In genomic region chr12:4307593-4308333, GRCh38 we compare ENCODE assay signal across 8 cellular contexts. TPM values are rescaled to one million over a fixed set of nuclear protein-coding genes. Genes with fewer than 3 reads are reported as not detected.
DNase-seq lines count a peak whose midpoint lies in the region; ATAC-seq, FAIRE-seq and TF ChIP-seq lines count a peak whose summit lies in the region.

No MANE protein-coding gene starts in this region.

- H3F3A ChIP-seq in OCI-LY1 (ENCODE audit: insufficient read depth, low read length), result no peaks in the 10 kb centered on the region

- H2AFZ ChIP-seq in OCI-LY1 (ENCODE audit: low read length) (no peak overlapping the region), keratinocyte (ENCODE audit: control insufficient read depth, low read length) (no peak overlapping the region)

- FAIRE-seq in keratinocyte (lab: Jason Lieb, UNC), result peak; percentile 97

- H3K27me3 ChIP-seq in HUES6 (ENCODE audit: control insufficient read depth, insufficient read depth, low read length) (no peaks in the 10 kb centered on the region), OCI-LY1 (ENCODE audit: insufficient read depth, low read length) (peaks cover 18% of the 10 kb centered on the region; the same call in 1 of the 2 replicates), keratinocyte (ENCODE audit: control insufficient read depth, extremely low read depth, insufficient read depth, low read length) (no peaks in the 10 kb centered on the region)

- ATAC-seq in stimulated activated naive CD8-positive, alpha-beta T cell treated with anti-CD3 and anti-CD28 coated beads, Interleukin-15, Interleukin-2, amounts not matched to agents 100 U/mL and 50 U/mL, for 24 hours, result peak; percentile 45

- H3K36me3 ChIP-seq in HUES6 (ENCODE audit: control insufficient read depth, insufficient read depth, low read length), result peaks cover 29% of the 10 kb centered on the region
- no peaks in the 10 kb centered on the region for H3K36me3 ChIP-seq in OCI-LY1 (ENCODE audit: insufficient read depth, low read length)
- peaks cover 9 to 20% of the 10 kb centered on the region in 2 experiments for H3K36me3 ChIP-seq in keratinocyte (ENCODE audit: control insufficient read depth in 2 of 2, extremely low read depth in 1 of 2, insufficient read depth in 2 of 2, low read length in 2 of 2)

- H3K4me3 ChIP-seq in HUES6 (ENCODE audit: low read depth, low read length), result peak overlapping the region; percentile 51
- H3K4me3 ChIP-seq in OCI-LY1 (ENCODE audit: low read depth, low read length, poor library complexity, severe bottlenecking), result peak overlapping the region; percentile 27
- peak overlapping the region; percentile 32 for H3K4me3 ChIP-seq in choroid plexus epithelial cell (ENCODE audit: low read depth, low read length)
- H3K4me3 ChIP-seq in keratinocyte (ENCODE audit: control insufficient read depth in 2 of 3, extremely low read depth in 1 of 3, insufficient read depth in 2 of 3, low read depth in 1 of 3, low read length in 3 of 3), result no peak overlapping the region

- H3K4me2 ChIP-seq in OCI-LY1 (ENCODE audit: low read length), result peak overlapping the region; percentile 56
- peak overlapping the region; percentile 71 for H3K4me2 ChIP-seq in keratinocyte (ENCODE audit: control insufficient read depth, extremely low read depth, insufficient read depth, low read depth, low read length)

- H3K27ac ChIP-seq in HUES6 (ENCODE audit: low read depth, low read length), result no peak overlapping the region; the same call in 1 of the 2 replicates
- no peak overlapping the region for H3K27ac ChIP-seq in OCI-LY1 (ENCODE audit: low read depth, low read length, poor library complexity, severe bottlenecking)
- peak overlapping the region; percentile 66 for H3K27ac ChIP-seq in keratinocyte (ENCODE audit: control insufficient read depth, insufficient read depth, low read length)

- TF ChIP-seq CTCF in OCI-LY1 (IDR thresholded peaks at IDR 0.05; ENCODE audit: low read length) (peak; percentile 84), choroid plexus epithelial cell (conservative IDR thresholded peaks at IDR 0.05; ENCODE audit: low read depth, low read length) (peak; percentile 84), keratinocyte (optimal IDR thresholded peaks at IDR 0.05 in 1 of 3, IDR thresholded peaks at IDR 0.05 in 1 of 3, conservative IDR thresholded peaks at IDR 0.05 in 1 of 3; ENCODE audit: extremely low read depth in 1 of 3, insufficient read depth in 2 of 3, low read length in 3 of 3) (peak; percentile 72 to 85 (median 75))

- H3K79me2 ChIP-seq in OCI-LY1 (ENCODE audit: insufficient read depth, low read length), result no peaks in the 10 kb centered on the region
- no peaks in the 10 kb centered on the region for H3K79me2 ChIP-seq in keratinocyte (ENCODE audit: control insufficient read depth, insufficient read depth, low read length)

- H4K20me1 ChIP-seq in OCI-LY1 (ENCODE audit: insufficient read depth, low read length), result no peaks in the 10 kb centered on the region
- H4K20me1 ChIP-seq in keratinocyte (ENCODE audit: control insufficient read depth, extremely low read depth, insufficient read depth, low read length), result peaks cover 14% of the 10 kb centered on the region

- H3K9ac ChIP-seq in HUES6 (ENCODE audit: low read length) (peak overlapping the region; percentile 73), OCI-LY1 (ENCODE audit: low read length) (no peak overlapping the region), keratinocyte (ENCODE audit: control insufficient read depth, extremely low read depth, insufficient read depth, low read length) (peak overlapping the region; percentile 50)

- no peaks in the 10 kb centered on the region for H3K9me1 ChIP-seq in keratinocyte (ENCODE audit: control insufficient read depth, extremely low read depth, insufficient read depth, low read length)

- DNase-seq in DMS 273 (lab: John Stamatoyannopoulos, UW; ENCODE audit: unreplicated experiment) (peak; percentile 78), choroid plexus epithelial cell (ENCODE audit: low read depth) (peak; percentile 89), keratinocyte (ENCODE audit: low read depth, low spot score) (peak; percentile 80), GOT3 (lab: John Stamatoyannopoulos, UW) (no peak), UCSD-AML1 (lab: John Stamatoyannopoulos, UW; ENCODE audit: unreplicated experiment) (no peak)
- DNase-seq in stimulated activated naive CD8-positive, alpha-beta T cell treated with anti-CD3 and anti-CD28 coated beads, Interleukin-15, Interleukin-2, amounts not matched to agents 100 U/mL and 50 U/mL, for 24 hours, result no peak

- H3K4me1 ChIP-seq in HUES6 (ENCODE audit: control insufficient read depth, insufficient read depth, low read length), result peaks cover 19% of the 10 kb centered on the region
- peaks cover 3% of the 10 kb centered on the region for H3K4me1 ChIP-seq in OCI-LY1 (ENCODE audit: insufficient read depth, low read length, severe bottlenecking)
- peaks cover 24% of the 10 kb centered on the region for H3K4me1 ChIP-seq in keratinocyte (ENCODE audit: control insufficient read depth, extremely low read depth, insufficient read depth, low read length)

- dilution Hi-C loops in keratinocyte (cut with MboI; ENCODE audit: extremely low pct_ligation_motif_present, low sequenced_read_pairs), result no loop called here

- H3K9me3 ChIP-seq in HUES6 (ENCODE audit: control insufficient read depth, insufficient read depth, low read depth, low read length) (no peaks in the 10 kb centered on the region), OCI-LY1 (ENCODE audit: low read length) (no peaks in the 10 kb centered on the region), keratinocyte (ENCODE audit: control insufficient read depth, low read depth, low read length) (no peaks in the 10 kb centered on the region)

- H3K9me2 ChIP-seq in OCI-LY1 (ENCODE audit: low read depth, low read length), result no peaks in the 10 kb centered on the region

RNA-seq across cellular contexts. Expression of gene TIGAR, which starts 13.2 kb away (rescaled TPM):
- polyA plus RNA-seq in keratinocyte, result 15.3 to 37.3 TPM (median 28.0 TPM) in 3 replicates
- 85.8 TPM for polyA plus RNA-seq in keratinocyte (2011; ENCODE audit: low read depth)
- polyA plus RNA-seq in keratinocyte (2011; cell fraction: cytosol; rRNA removed), result 27.2 and 45.2 TPM in 2 replicates
- polyA plus RNA-seq in keratinocyte (2011; cell fraction: nucleus; rRNA removed), result 20.1 and 49.6 TPM in 2 replicates
- 24.3 and 45.5 TPM in 2 replicates for polyA plus RNA-seq in keratinocyte (2012; ENCODE audit: low replicate concordance)
- polyA minus RNA-seq in keratinocyte, result 1.7 to 11.6 TPM (median 6.8 TPM) in 3 replicates
- polyA minus RNA-seq in keratinocyte (2011; cell fraction: cytosol; rRNA and poly(A)+ RNA removed), result 8.2 TPM
- 10.8 and 21.5 TPM in 2 replicates for polyA minus RNA-seq in keratinocyte (2011; cell fraction: nucleus; rRNA and poly(A)+ RNA removed)

RNA-seq across cellular contexts. Expression of gene CCND2, which starts 34.2 kb away (rescaled TPM):
- 310 to 574 TPM (median 324 TPM) in 3 replicates for polyA plus RNA-seq in keratinocyte
- polyA plus RNA-seq in keratinocyte (2011; ENCODE audit: low read depth), result 74.2 TPM
- polyA plus RNA-seq in keratinocyte (2011; cell fraction: cytosol; rRNA removed), result 295 and 360 TPM in 2 replicates
- polyA plus RNA-seq in keratinocyte (2011; cell fraction: nucleus; rRNA removed), result 465 and 473 TPM in 2 replicates
- polyA plus RNA-seq in keratinocyte (2012; ENCODE audit: low replicate concordance), result 120 and 269 TPM in 2 replicates
- polyA minus RNA-seq in keratinocyte, result 1,197 to 1,430 TPM (median 1,326 TPM) in 3 replicates
- polyA minus RNA-seq in keratinocyte (2011; cell fraction: cytosol; rRNA and poly(A)+ RNA removed), result 872 TPM
- 589 and 1,049 TPM in 2 replicates for polyA minus RNA-seq in keratinocyte (2011; cell fraction: nucleus; rRNA and poly(A)+ RNA removed)

Comparison
In these comparisons a context has a peak if more than half of its experiments do, and no peak if none do; other contexts are left out.
1. DNase-seq: peak in DMS 273 (single experiment), choroid plexus epithelial cell (single experiment) and keratinocyte (single experiment); none in stimulated activated naive CD8-positive, alpha-beta T cell treated with anti-CD3 and anti-CD28 coated beads, Interleukin-15, Interleukin-2, amounts not matched to agents 100 U/mL and 50 U/mL, for 24 hours (single experiment), GOT3 (single experiment) and UCSD-AML1 (single experiment).
2. H3K4me3 ChIP-seq: peak in HUES6 (single experiment), OCI-LY1 (single experiment) and choroid plexus epithelial cell (single experiment); none in keratinocyte (0 of 3).
3. Peak in every context shown above with its lines, with median percentiles within 50 percentile points of each other: CTCF ChIP-seq.